22 cellular contexts compared by ENCODE assay signal in the genomic region with DNA sequence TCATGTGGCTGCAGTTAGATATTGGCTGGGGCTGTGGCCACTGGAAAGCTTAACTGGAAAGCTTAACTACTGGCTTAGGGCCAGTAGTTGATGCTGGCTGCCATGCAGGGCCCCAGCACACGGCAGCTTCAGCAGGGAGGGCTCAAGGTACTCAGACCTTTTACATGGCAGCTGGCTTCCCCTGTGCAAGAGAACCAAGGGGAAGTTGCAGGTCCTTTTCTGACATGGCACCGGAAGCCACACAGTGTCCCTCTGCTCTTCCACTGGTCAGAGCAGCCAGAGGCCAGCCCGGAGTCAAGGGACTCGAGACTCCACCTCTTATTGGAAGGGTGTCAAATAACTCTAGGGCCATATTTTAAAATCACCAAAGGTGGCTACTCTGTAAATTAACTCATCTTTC. TPM values are rescaled to one million over a fixed set of nuclear protein-coding genes. Genes with fewer than 3 reads are reported as not detected.
DNase-seq lines count a peak whose midpoint lies in the region; ATAC-seq and TF ChIP-seq lines count a peak whose summit lies in the region.
"Had no signal": no experiment of that assay in that cellular context is flagged by ENCODE, and none has a peak within 500 bp of the region (broad histone marks: within the 10 kb centered on the region; RNA-seq: fewer than 3 reads in every experiment).

No MANE protein-coding gene starts in this region.

- H3K4me3 Mint-ChIP-seq in activated CD8-positive, alpha-beta memory T cell treated with anti-CD3 and anti-CD28 coated beads, Interleukin-2, amount 10 ng/mL, durations not matched to agents 7 days and 5 days = no peak overlapping the region
- peak overlapping the region in 3 of 5 donors; percentile 50 to 73 (median 72) for H3K4me3 Mint-ChIP-seq in immature natural killer cell
- H3K4me3 Mint-ChIP-seq: CD14-positive monocyte, GM23338 had no signal

- H3K4me1 ChIP-seq in DND-41 (ENCODE audit: insufficient read depth, low read length) (peaks cover 73% of the 10 kb centered on the region), transverse colon (peaks cover 0 to 3% (median 0%) of the 10 kb centered on the region in 4 donors)
- H3K4me1 ChIP-seq: HAP-1 had no signal

- peaks cover 77% of the 10 kb centered on the region for H3K4me1 Mint-ChIP-seq in activated CD8-positive, alpha-beta memory T cell treated with anti-CD3 and anti-CD28 coated beads, Interleukin-2, amount 10 ng/mL, durations not matched to agents 7 days and 5 days
- H3K4me1 Mint-ChIP-seq in immature natural killer cell = peaks cover 85 to 93% of the 10 kb centered on the region in 2 donors

- H3K4me2 ChIP-seq in DND-41 (ENCODE audit: insufficient read depth, low read length) = peak overlapping the region; percentile 89
- H3K4me2 ChIP-seq: GM23338 had no signal

- peak overlapping the region; percentile 89 for H3K9ac ChIP-seq in DND-41 (ENCODE audit: low read depth, low read length)

- H3K79me2 ChIP-seq in DND-41 (ENCODE audit: insufficient read depth, low read length) = peaks cover 96% of the 10 kb centered on the region

- no peak for DNase-seq in activated CD8-positive, alpha-beta memory T cell treated with anti-CD3 and anti-CD28 coated beads, Interleukin-2, amount 10 ng/mL, durations not matched to agents 7 days and 5 days
- no peak for DNase-seq in activated CD8-positive, alpha-beta memory T cell treated with anti-CD3 and anti-CD28 coated beads for 24 hours
- DNase-seq in DND-41 (peak; percentile 51), astrocyte of the hippocampus (ENCODE audit: low read depth, low spot score) (peak; percentile 25), immature natural killer cell (no peak), transverse colon (no peak)
- DNase-seq: DMS79, MG63, NCI-H1092, NCI-H1436, NCI-H187 treated with DMSO at 0.1 percent for 48 hours, NCI-H2227 treated with DMSO at 0.1 percent for 48 hours, NCI-H510A, NCI-H748 treated with DMSO at 0.1 percent for 48 hours, OCI-M1, SHP77 had no signal

- no peak for TF ChIP-seq EP300 in transverse colon (IDR thresholded peaks at IDR 0.05; ENCODE audit: low read depth)

- 87% methylated on average over 4 of the region's 4 CpGs; no CpG with 5 or more reads in 1 of the 2 donors for WGBS in transverse colon (ENCODE audit: low coverage in 1 of 2), 2 donors

- no peak for TF ChIP-seq POLR2A in transverse colon (IDR thresholded peaks at IDR 0.05)

- intact Hi-C loops in transverse colon (cut with DNase I; ENCODE audit: low total_unique reads) = no loop called here

- ATAC-seq in activated CD8-positive, alpha-beta memory T cell treated with anti-CD3 and anti-CD28 coated beads, Interleukin-2, amount 10 ng/mL, durations not matched to agents 7 days and 5 days = no peak
- no peak for ATAC-seq in DND-41 (ENCODE audit: insufficient read depth, low read depth)
- ATAC-seq in HG03469 (IDR thresholded peaks at IDR 0.05; ENCODE audit: unreplicated experiment) = no peak
- ATAC-seq in GM21717 (IDR thresholded peaks at IDR 0.05; ENCODE audit: unreplicated experiment) = no peak
- ATAC-seq: GM23338 had no signal

- no peak for TF ChIP-seq CTCF in DND-41 (IDR thresholded peaks at IDR 0.05; ENCODE audit: borderline replicate concordance, extremely low read depth, low read length, poor library complexity, severe bottlenecking)
- TF ChIP-seq CTCF in transverse colon (IDR thresholded peaks at IDR 0.05) = no peak

- H3K27ac ChIP-seq in DND-41 (ENCODE audit: low read length) (peak overlapping the region; percentile 99), transverse colon (no peak overlapping the region)

- in situ Hi-C loops in transverse colon (cut with MboI; ENCODE audit: low pct_ligation_motif_present in 1 of 4, low pct_unique_long_range_greater_than_20kb in 1 of 4, low sequenced_read_pairs in 3 of 4) = no loop called here

- no peak overlapping the region for H2AFZ ChIP-seq in DND-41 (ENCODE audit: low read depth, low read length)
- H2AFZ ChIP-seq: GM23338 had no signal

- peak overlapping the region; percentile 68 to 76; a peak in 3 of 4 replicates for H3K4me3 ChIP-seq in DND-41 (ENCODE audit: low read depth in 1 of 2, low read length in 2 of 2)
- no peak overlapping the region for H3K4me3 ChIP-seq in transverse colon
- H3K4me3 ChIP-seq: GM23338, HAP-1, MG63 had no signal

- H3K9me3 ChIP-seq in DND-41 (ENCODE audit: insufficient read depth, low read length, severe bottlenecking) = no peaks in the 10 kb centered on the region
- no peaks in the 10 kb centered on the region for H3K9me3 ChIP-seq in transverse colon
- H3K9me3 ChIP-seq: HAP-1, MG63 had no signal

- H4K20me1 ChIP-seq in DND-41 (ENCODE audit: insufficient read depth, low read length) = peaks cover 43% of the 10 kb centered on the region

- H3K27ac Mint-ChIP-seq in activated CD8-positive, alpha-beta memory T cell treated with anti-CD3 and anti-CD28 coated beads, Interleukin-2, amount 10 ng/mL, durations not matched to agents 7 days and 5 days = peak overlapping the region; percentile 48
- H3K27ac Mint-ChIP-seq in immature natural killer cell = peak overlapping the region; percentile 28 to 94 (median 64)
- H3K27ac Mint-ChIP-seq: GM23338 had no signal

- H3K36me3 ChIP-seq in DND-41 (ENCODE audit: insufficient read depth, low read length) = peaks cover 91% of the 10 kb centered on the region
- H3K36me3 ChIP-seq in transverse colon = no peaks in the 10 kb centered on the region
- H3K36me3 ChIP-seq: HAP-1, MG63 had no signal

- CTCF ChIA-PET in activated CD8-positive, alpha-beta memory T cell treated with anti-CD3 and anti-CD28 coated beads, Interleukin-2, amount 10 ng/mL, durations not matched to agents 7 days and 5 days (lab: Charles Lee) = interaction anchor here (1.1 to 2.1 kb wide), 3 partner anchors 19 to 23 kb away, joined by 3 to 7 read pairs (median 3); no protein-coding TSS in a partner anchor

- H3K27me3 ChIP-seq in DND-41 (ENCODE audit: insufficient read depth, low read length, poor library complexity) = no peaks in the 10 kb centered on the region
- no peaks in the 10 kb centered on the region for H3K27me3 ChIP-seq in transverse colon
- H3K27me3 ChIP-seq: MG63 had no signal

- peaks cover 28% of the 10 kb centered on the region for H3K36me3 Mint-ChIP-seq in activated CD8-positive, alpha-beta memory T cell treated with anti-CD3 and anti-CD28 coated beads, Interleukin-2, amount 10 ng/mL, durations not matched to agents 7 days and 5 days
- H3K36me3 Mint-ChIP-seq in immature natural killer cell = peaks cover 24 to 34% (median 32%) of the 10 kb centered on the region in 3 donors

- H3K27me3 Mint-ChIP-seq in activated CD8-positive, alpha-beta memory T cell treated with anti-CD3 and anti-CD28 coated beads, Interleukin-2, amount 10 ng/mL, durations not matched to agents 7 days and 5 days = peaks cover 28% of the 10 kb centered on the region
- H3K27me3 Mint-ChIP-seq in immature natural killer cell (ENCODE audit: low read depth in 3 of 3) = peaks cover 2 to 16% (median 15%) of the 10 kb centered on the region in 3 donors

- H3K9me3 Mint-ChIP-seq in activated CD8-positive, alpha-beta memory T cell treated with anti-CD3 and anti-CD28 coated beads, Interleukin-2, amount 10 ng/mL, durations not matched to agents 7 days and 5 days (ENCODE audit: low read depth) = no peaks in the 10 kb centered on the region
- H3K9me3 Mint-ChIP-seq in immature natural killer cell = no peaks in the 10 kb centered on the region
- H3K9me3 Mint-ChIP-seq: CD14-positive monocyte, GM23338 had no signal

RNA-seq across cellular contexts. Expression of gene CCR9, which starts 24.5 kb away (rescaled TPM):
- total RNA-seq in activated CD8-positive, alpha-beta memory T cell treated with anti-CD3 and anti-CD28 coated beads, Interleukin-2, amount 10 ng/mL, durations not matched to agents 7 days and 5 days = 1 to 10 TPM; 3.2 to 9.7 TPM
- not detected for polyA plus RNA-seq in immature natural killer cell
- total RNA-seq in transverse colon = 1 to 10 TPM in 1 of 4 donors, under 1 TPM in 1, not detected in 2; 0.14 to 1.3 TPM
- total RNA-seq: GM23338, LHCN-M2 had no signal
- polyA plus RNA-seq: CD14-positive monocyte, GM23338 had no signal

RNA-seq across cellular contexts. Expression of gene CXCR6, which starts 32.4 kb away (rescaled TPM):
- 100 to 1,000 TPM in 1 of 2 experiments, 10 to 100 TPM in 1; 49.7 to 109 TPM for total RNA-seq in activated CD8-positive, alpha-beta memory T cell treated with anti-CD3 and anti-CD28 coated beads, Interleukin-2, amount 10 ng/mL, durations not matched to agents 7 days and 5 days
- polyA plus RNA-seq in immature natural killer cell = 10 to 100 TPM in 1 of 3 donors, 1 to 10 TPM in 2; 2.7 to 14.7 (median 8.5) TPM
- total RNA-seq in transverse colon = 1 to 10 TPM in 3 of 4 donors, not detected in 1; 3.3 to 9.4 (median 6.7) TPM
- total RNA-seq: GM23338, LHCN-M2 had no signal

Comparison
In these comparisons a context has a peak if more than half of its experiments do, and no peak if none do; other contexts are left out.
1. DNase-seq: peak in DND-41 (single experiment) and astrocyte of the hippocampus (single experiment); none in activated CD8-positive, alpha-beta memory T cell treated with anti-CD3 and anti-CD28 coated beads, Interleukin-2, amount 10 ng/mL, durations not matched to agents 7 days and 5 days (single experiment), activated CD8-positive, alpha-beta memory T cell treated with anti-CD3 and anti-CD28 coated beads for 24 hours (single experiment), immature natural killer cell (0 of 3) and transverse colon (single experiment).
2. H3K4me3 ChIP-seq: peak in DND-41 (2 of 2); none in transverse colon (0 of 4).
3. RNA of gene CXCR6, which starts 32.4 kb away (total RNA-seq): 49.7 to 109 TPM in activated CD8-positive, alpha-beta memory T cell treated with anti-CD3 and anti-CD28 coated beads, Interleukin-2, amount 10 ng/mL, durations not matched to agents 7 days and 5 days; 3.3 to 9.4 TPM in transverse colon; every median in the first group is over 4 times any median in the second.